ENCODE assay signal across 14 cellular contexts in the genomic region with DNA sequence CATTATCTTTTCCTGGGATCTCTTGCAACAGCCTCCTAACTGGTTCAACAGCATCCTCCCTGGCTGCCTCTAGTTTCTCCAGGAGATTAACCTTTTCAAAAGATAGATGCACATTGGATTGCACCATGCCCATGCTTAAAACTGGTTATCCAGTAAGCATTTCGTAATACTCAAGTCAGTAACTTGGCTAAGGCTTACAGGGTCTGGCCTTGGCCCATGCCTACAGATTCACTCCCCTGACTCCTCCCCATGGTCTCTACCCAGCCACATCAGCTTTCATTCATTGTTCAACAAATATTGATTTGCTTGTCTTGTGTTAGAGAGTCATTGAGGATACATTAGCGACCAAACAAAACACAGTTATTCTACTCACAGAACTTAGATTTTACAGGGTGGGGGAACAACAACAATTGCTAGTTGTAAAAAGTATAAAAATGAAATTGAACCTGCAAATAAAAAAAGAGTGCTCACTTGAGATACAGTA. TPM values are rescaled to one million over a fixed set of nuclear protein-coding genes. Genes with fewer than 3 reads are reported as not detected.
DNase-seq lines count a peak whose midpoint lies in the region; ATAC-seq and TF ChIP-seq lines count a peak whose summit lies in the region.
"Had no signal": no experiment of that assay in that cellular context is flagged by ENCODE, and none has a peak within 500 bp of the region (broad histone marks: within the 10 kb centered on the region; RNA-seq: fewer than 3 reads in every experiment).

No MANE protein-coding gene starts in this region.

- CTCF ChIA-PET in activated CD4-positive, alpha-beta T cell treated with anti-CD3 and anti-CD28 coated beads, Interleukin-2, amount 10 ng/mL, durations not matched to agents 7 days and 5 days (lab: Charles Lee) = no interaction called here

- H3K36me3 Mint-ChIP-seq in activated CD4-positive, alpha-beta T cell treated with anti-CD3 and anti-CD28 coated beads, Interleukin-2, amount 10 ng/mL, durations not matched to agents 7 days and 5 days (ENCODE audit: low read depth) = peaks cover 12% of the 10 kb centered on the region
- H3K36me3 Mint-ChIP-seq in endodermal cell (ENCODE audit: low read depth) = no peaks in the 10 kb centered on the region
- no peaks in the 10 kb centered on the region for H3K36me3 Mint-ChIP-seq in progenitor cell of endocrine pancreas (ENCODE audit: insufficient read depth)

- peak overlapping the region; percentile 51 for H3K4me3 Mint-ChIP-seq in activated CD4-positive, alpha-beta T cell treated with anti-CD3 and anti-CD28 coated beads, Interleukin-2, amount 10 ng/mL, durations not matched to agents 7 days and 5 days
- H3K4me3 Mint-ChIP-seq in endodermal cell = peak overlapping the region; percentile 97
- peak overlapping the region; percentile 30 for H3K4me3 Mint-ChIP-seq in progenitor cell of endocrine pancreas (ENCODE audit: low read depth)

- no peak for ATAC-seq in HG03565 (IDR thresholded peaks at IDR 0.05; ENCODE audit: unreplicated experiment)
- no peak for ATAC-seq in HG02885 (IDR thresholded peaks at IDR 0.05; ENCODE audit: poor library complexity, unreplicated experiment)
- ATAC-seq in GM21390 (IDR thresholded peaks at IDR 0.05; ENCODE audit: unreplicated experiment) = no peak

- TF ChIP-seq CTCF in endodermal cell (conservative IDR thresholded peaks at IDR 0.05) (no peak), progenitor cell of endocrine pancreas (IDR thresholded peaks at IDR 0.05; ENCODE audit: unreplicated experiment) (no peak)

- POLR2A ChIA-PET in activated CD4-positive, alpha-beta T cell treated with anti-CD3 and anti-CD28 coated beads, Interleukin-2, amount 10 ng/mL, durations not matched to agents 7 days and 5 days (lab: Charles Lee) = no interaction called here

- H3K4me3 ChIP-seq in endodermal cell (ENCODE audit: low read length) = no peak overlapping the region
- H3K4me3 ChIP-seq: stomach had no signal

- DNase-seq in activated CD4-positive, alpha-beta T cell treated with anti-CD3 and anti-CD28 coated beads, Interleukin-2, amount 10 ng/mL, durations not matched to agents 7 days and 5 days = no peak
- DNase-seq in activated CD4-positive, alpha-beta T cell treated with anti-CD3 and anti-CD28 coated beads, Interleukin-2, amount 50 U/mL, for 4 hours = no peak
- DNase-seq in NCI-H446 treated with DMSO at 0.1 percent for 48 hours (lab: John Stamatoyannopoulos, UW) (peak; percentile 47), endodermal cell (no peak), progenitor cell of endocrine pancreas (ENCODE audit: low spot score, unreplicated experiment) (no peak)
- DNase-seq: activated CD4-positive, alpha-beta T cell treated with anti-CD3 and anti-CD28 coated beads, Interleukin-2, amount 50 U/mL, for 1 hour; brain microvascular endothelial cell; stimulated activated CD4-positive, alpha-beta T cell treated with anti-CD3 and anti-CD28 coated beads, Interleukin-15, amount 100 ng/mL, for 24 hours; stomach had no signal

- peak overlapping the region; percentile 56 for H3K27ac Mint-ChIP-seq in activated CD4-positive, alpha-beta T cell treated with anti-CD3 and anti-CD28 coated beads, Interleukin-2, amount 10 ng/mL, durations not matched to agents 7 days and 5 days
- H3K27ac Mint-ChIP-seq in endodermal cell (no peak overlapping the region), progenitor cell of endocrine pancreas (peak overlapping the region; percentile 25)

- no peaks in the 10 kb centered on the region for H3K9me3 Mint-ChIP-seq in activated CD4-positive, alpha-beta T cell treated with anti-CD3 and anti-CD28 coated beads, Interleukin-2, amount 10 ng/mL, durations not matched to agents 7 days and 5 days
- H3K9me3 Mint-ChIP-seq in endodermal cell = peaks cover 3% of the 10 kb centered on the region
- peaks cover 4% of the 10 kb centered on the region for H3K9me3 Mint-ChIP-seq in progenitor cell of endocrine pancreas (ENCODE audit: low read depth)

- peaks cover 31% of the 10 kb centered on the region for H3K4me1 Mint-ChIP-seq in activated CD4-positive, alpha-beta T cell treated with anti-CD3 and anti-CD28 coated beads, Interleukin-2, amount 10 ng/mL, durations not matched to agents 7 days and 5 days
- H3K4me1 Mint-ChIP-seq in endodermal cell (peaks cover 29% of the 10 kb centered on the region), progenitor cell of endocrine pancreas (ENCODE audit: low read depth) (peaks cover 36% of the 10 kb centered on the region)

- H3K36me3 ChIP-seq in endodermal cell (ENCODE audit: control insufficient read depth, insufficient read depth, low read length) = no peaks in the 10 kb centered on the region
- H3K36me3 ChIP-seq: brain microvascular endothelial cell, stomach had no signal

- no peak overlapping the region for H3K9ac ChIP-seq in endodermal cell (ENCODE audit: extremely low read depth, low read length, poor library complexity, severe bottlenecking)
- H3K9ac ChIP-seq: KMS-11 had no signal

- H3K27ac ChIP-seq in endodermal cell (ENCODE audit: low read depth, low read length) = no peak overlapping the region
- H3K27ac ChIP-seq: brain microvascular endothelial cell, epithelial cell of prostate, KMS-11, stomach had no signal

- no peaks in the 10 kb centered on the region for H3K27me3 Mint-ChIP-seq in activated CD4-positive, alpha-beta T cell treated with anti-CD3 and anti-CD28 coated beads, Interleukin-2, amount 10 ng/mL, durations not matched to agents 7 days and 5 days
- H3K27me3 Mint-ChIP-seq in endodermal cell (ENCODE audit: insufficient read depth) = no peaks in the 10 kb centered on the region
- no peaks in the 10 kb centered on the region for H3K27me3 Mint-ChIP-seq in progenitor cell of endocrine pancreas

- peaks cover 6% of the 10 kb centered on the region for H3K4me1 ChIP-seq in endodermal cell (ENCODE audit: control insufficient read depth, insufficient read depth, low read length)

- 92 to 100% methylated on average over 1 to 2 of the region's 2 CpGs for WGBS in endodermal cell (ENCODE audit: insufficient coverage in 1 of 2, insufficient read length in 1 of 2), 2 experiments

- H3K27me3 ChIP-seq in endodermal cell (ENCODE audit: control insufficient read depth, insufficient read depth, low read length, poor library complexity, severe bottlenecking) = no peaks in the 10 kb centered on the region
- H3K27me3 ChIP-seq: brain microvascular endothelial cell, stomach had no signal

- H3K9me3 ChIP-seq in endodermal cell (ENCODE audit: control insufficient read depth, low read length) = peaks cover 5% of the 10 kb centered on the region
- H3K9me3 ChIP-seq: stomach had no signal

RNA-seq across cellular contexts. Expression of a gene that starts 1.8 kb away (rescaled TPM):
- 10 to 100 TPM; 66.4 to 85.7 TPM for total RNA-seq in activated CD4-positive, alpha-beta T cell treated with anti-CD3 and anti-CD28 coated beads, Interleukin-2, amount 10 ng/mL, durations not matched to agents 7 days and 5 days
- total RNA-seq in endodermal cell (10 to 100 TPM; 43.4 to 43.7 TPM), progenitor cell of endocrine pancreas (24.2 and 27.0 TPM in 2 replicates)
- polyA plus RNA-seq in endodermal cell (2013, experiment 1 of 2) = 21.5 TPM
- polyA plus RNA-seq in endodermal cell (2013, experiment 2 of 2) = 27.4 TPM

RNA-seq across cellular contexts. Expression of a gene that starts 54.6 kb away (rescaled TPM):
- total RNA-seq in activated CD4-positive, alpha-beta T cell treated with anti-CD3 and anti-CD28 coated beads, Interleukin-2, amount 10 ng/mL, durations not matched to agents 7 days and 5 days = 1 to 10 TPM; 6.4 to 7.1 TPM
- 10 to 100 TPM; 23.4 to 28.8 TPM for total RNA-seq in endodermal cell
- polyA plus RNA-seq in endodermal cell (2013, experiment 1 of 2) = 25.4 TPM
- 24.8 TPM for polyA plus RNA-seq in endodermal cell (2013, experiment 2 of 2)
- 34.5 and 38.0 TPM in 2 replicates for total RNA-seq in progenitor cell of endocrine pancreas

Comparison
In these comparisons a context has a peak if more than half of its experiments do, and no peak if none do; other contexts are left out.
1. H3K4me3 Mint-ChIP-seq: peak in every context shown above with its lines; median percentile 97 in endodermal cell; 51 in activated CD4-positive, alpha-beta T cell treated with anti-CD3 and anti-CD28 coated beads, Interleukin-2, amount 10 ng/mL, durations not matched to agents 7 days and 5 days; 30 in progenitor cell of endocrine pancreas.